ENCODE assay signal across 17 cellular contexts in the genomic region with DNA sequence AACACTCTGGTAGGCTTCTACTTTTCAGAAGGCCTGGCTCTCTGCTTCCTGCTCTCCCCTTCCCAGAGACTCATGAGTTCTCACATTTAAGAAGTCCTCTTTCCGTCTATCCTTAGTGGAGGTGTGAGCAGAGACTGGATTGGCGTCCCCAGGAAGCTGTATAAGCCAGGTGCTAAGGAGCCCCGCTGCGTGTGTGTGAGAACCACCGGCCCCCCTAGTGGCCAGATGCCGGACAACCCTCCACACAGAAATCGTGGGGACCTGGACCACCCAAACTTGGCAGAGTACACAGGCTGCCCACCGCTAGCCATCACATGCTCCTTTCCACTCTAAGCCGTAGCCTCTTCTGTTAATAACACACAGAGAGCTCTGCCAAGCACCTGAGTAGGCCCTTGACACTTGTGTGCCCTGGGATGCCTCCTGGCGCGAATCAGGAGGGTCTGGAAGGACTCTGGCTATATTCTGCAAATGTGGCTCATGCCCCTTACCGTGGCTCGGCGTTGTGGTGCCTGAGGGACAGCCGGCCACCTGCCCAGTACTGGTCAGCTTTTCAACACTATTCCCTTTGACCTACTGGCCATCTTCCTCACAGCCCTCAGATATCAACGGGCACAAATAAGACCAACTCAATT. TPM values are rescaled to one million over a fixed set of nuclear protein-coding genes. Genes with fewer than 3 reads are reported as not detected.
DNase-seq lines count a peak whose midpoint lies in the region; ATAC-seq, FAIRE-seq and TF ChIP-seq lines count a peak whose summit lies in the region.
"Had no signal": no experiment of that assay in that cellular context is flagged by ENCODE, and none has a peak within 500 bp of the region (broad histone marks: within the 10 kb centered on the region; RNA-seq: fewer than 3 reads in every experiment).

No MANE protein-coding gene starts in this region.

- no peaks in the 10 kb centered on the region for H3K9me1 ChIP-seq in K562 (ENCODE audit: control insufficient read depth, insufficient read depth, low read length)

- in situ Hi-C loops in K562 (cut with MboI), result no loop called here

- intact Hi-C loops in K562 (cut with micrococcal nuclease), result no loop called here

- no peak for FAIRE-seq in K562 (lab: Jason Lieb, UNC)

- H3K4me1 Mint-ChIP-seq in neural crest cell, result peaks cover 8% of the 10 kb centered on the region

- no peak overlapping the region for H4K91ac ChIP-seq in trophoblast cell (ENCODE audit: low read depth, low read length)

- TF ChIP-seq CTCF in DND-41 (IDR thresholded peaks at IDR 0.05; ENCODE audit: borderline replicate concordance, extremely low read depth, low read length, poor library complexity, severe bottlenecking) (peak; percentile 46), K562 (IDR thresholded peaks at IDR 0.05 in 2 of 3, conservative IDR thresholded peaks at IDR 0.05 in 1 of 3; ENCODE audit: insufficient read depth in 2 of 3, low read depth in 1 of 3, low read length in 3 of 3) (peak; percentile 27 to 42 (median 37); a peak in 5 of 6 replicates), neural crest cell (conservative IDR thresholded peaks at IDR 0.05) (peak; percentile 40)

- no peak overlapping the region for H3K18ac ChIP-seq in trophoblast cell (ENCODE audit: low read length)

- H2BK120ac ChIP-seq in trophoblast cell (ENCODE audit: insufficient read depth, low read length, poor library complexity), result no peak overlapping the region

- H4K12ac ChIP-seq in trophoblast cell (ENCODE audit: low read depth, low read length), result no peak overlapping the region

- no peak overlapping the region for H3K14ac ChIP-seq in trophoblast cell (ENCODE audit: low read length)

- H3K9me3 Mint-ChIP-seq in neural crest cell, result no peaks in the 10 kb centered on the region
- H3K9me3 Mint-ChIP-seq: CD8-positive, alpha-beta T cell; effector memory CD8-positive, alpha-beta T cell had no signal

- no peak overlapping the region for H3K4ac ChIP-seq in trophoblast cell (ENCODE audit: low read depth, low read length)

- no TSS peak for BruUV-seq in K562 (replicated peaks; lab: Mats Ljungman, UMichigan)

- H2BK5ac ChIP-seq in trophoblast cell (ENCODE audit: low read depth, low read length, poor library complexity), result no peak overlapping the region

- H3K27me3 ChIP-seq in DND-41 (ENCODE audit: insufficient read depth, low read length, poor library complexity) (no peaks in the 10 kb centered on the region), H7 (ENCODE audit: control insufficient read depth, insufficient read depth, low read length) (no peaks in the 10 kb centered on the region), K562 (ENCODE audit: control insufficient read depth in 2 of 2, insufficient read depth in 2 of 2, low read length in 2 of 2) (no peaks in the 10 kb centered on the region), trophoblast cell (ENCODE audit: insufficient read depth, low read length) (no peaks in the 10 kb centered on the region)
- H3K27me3 ChIP-seq: gastrocnemius medialis, right lobe of liver, stomach had no signal

- H3K36me3 ChIP-seq in DND-41 (ENCODE audit: insufficient read depth, low read length) (peaks cover 5% of the 10 kb centered on the region; the same call in 1 of the 2 replicates), H7 (replicated peaks; ENCODE audit: control insufficient read depth, insufficient read depth, low read length) (no peaks in the 10 kb centered on the region), K562 (ENCODE audit: control insufficient read depth, insufficient read depth, low read length) (no peaks in the 10 kb centered on the region), trophoblast cell (ENCODE audit: control insufficient read depth in 1 of 2, insufficient read depth in 2 of 2, low read length in 2 of 2) (peaks cover 2 to 10% of the 10 kb centered on the region in 2 experiments)

- TF ChIP-seq EP300 in K562 (IDR thresholded peaks at IDR 0.05; ENCODE audit: low read length), result no peak

- H3K27ac ChIP-seq in DND-41 (ENCODE audit: low read length) (no peak overlapping the region), K562 (ENCODE audit: extremely low read depth, low read depth, low read length) (no peak overlapping the region), trophoblast cell (ENCODE audit: low read depth, low read length) (no peak overlapping the region)
- H3K27ac ChIP-seq: right lobe of liver, stomach had no signal

- H3K79me1 ChIP-seq in trophoblast cell (ENCODE audit: low read length), result peaks cover 12% of the 10 kb centered on the region

- H3K4me2 ChIP-seq in DND-41 (ENCODE audit: insufficient read depth, low read length), result no peak overlapping the region
- no peak overlapping the region for H3K4me2 ChIP-seq in K562 (ENCODE audit: insufficient read depth, low read length)
- no peak overlapping the region for H3K4me2 ChIP-seq in trophoblast cell (ENCODE audit: low read length)

- TF ChIP-seq POLR2A in K562 (conservative IDR thresholded peaks at IDR 0.05), result no peak

- 43% methylated on average over 16 of the region's 16 CpGs for WGBS in K562 (ENCODE audit: insufficient coverage, low coverage, missing lambda C conversion rate)
- no CpG with 5 or more reads among the region's 16 CpGs for WGBS in trophoblast cell (ENCODE audit: extremely low coverage, insufficient coverage, insufficient read length)

- no peak overlapping the region for H3K27ac Mint-ChIP-seq in neural crest cell (ENCODE audit: unreplicated experiment)
- H3K27ac Mint-ChIP-seq: CD8-positive, alpha-beta T cell had no signal

- no peak overlapping the region for H3K9ac ChIP-seq in DND-41 (ENCODE audit: low read depth, low read length)
- no peak overlapping the region for H3K9ac ChIP-seq in K562 (ENCODE audit: insufficient read depth in 1 of 2, low read depth in 2 of 2, low read length in 2 of 2)
- H3K9ac ChIP-seq in trophoblast cell (ENCODE audit: low read length), result no peak overlapping the region

- no peak overlapping the region for H2AFZ ChIP-seq in DND-41 (ENCODE audit: low read depth, low read length)
- no peak overlapping the region for H2AFZ ChIP-seq in K562 (ENCODE audit: low read depth, low read length)
- no peak overlapping the region for H2AFZ ChIP-seq in trophoblast cell (ENCODE audit: insufficient read depth, low read length, poor library complexity)

- TF ChIP-seq RAD21 in K562 (CRISPR knock-in tag; conservative IDR thresholded peaks at IDR 0.05 in 1 of 2, IDR thresholded peaks at IDR 0.05 in 1 of 2), result no peak

- POLR2A ChIA-PET in K562 (lab: Yijun Ruan, JAX), result interaction anchor here (1.9 to 3.9 kb wide), 2 partner anchors 12 to 13 kb away, joined by 11 to 21 read pairs; a partner anchor contains a TSS

- ATAC-seq in DND-41 (ENCODE audit: insufficient read depth, low read depth) (peak; percentile 54; the same call in 1 of the 3 replicates), K562 (peak; percentile 69), HG03095 (IDR thresholded peaks at IDR 0.05; ENCODE audit: unreplicated experiment) (no peak)
- ATAC-seq: CD8-positive, alpha-beta T cell; effector memory CD8-positive, alpha-beta T cell; gastrocnemius medialis had no signal

- H3K9me3 ChIP-seq in DND-41 (ENCODE audit: insufficient read depth, low read length, severe bottlenecking) (no peaks in the 10 kb centered on the region), K562 (replicated peaks; ENCODE audit: control insufficient read depth, insufficient read depth, low read depth, low read length) (no peaks in the 10 kb centered on the region), trophoblast cell (ENCODE audit: insufficient read depth, low read depth, low read length) (peaks cover 1% of the 10 kb centered on the region)
- H3K9me3 ChIP-seq: gastrocnemius medialis, right lobe of liver, stomach had no signal

- no peak overlapping the region for H2BK12ac ChIP-seq in trophoblast cell (ENCODE audit: low read length)

- H2AK5ac ChIP-seq in trophoblast cell (ENCODE audit: low read length), result no peak overlapping the region

- no peaks in the 10 kb centered on the region for H3K36me3 Mint-ChIP-seq in neural crest cell (ENCODE audit: low read depth)

- H3K4me3 ChIP-seq in DND-41 (ENCODE audit: low read depth in 1 of 2, low read length in 2 of 2) (no peak overlapping the region), H7 (ENCODE audit: insufficient read depth, low read depth, low read length) (no peak overlapping the region), K562 (no peak overlapping the region), trophoblast cell (ENCODE audit: low read depth, low read length) (no peak overlapping the region)
- H3K4me3 ChIP-seq: gastrocnemius medialis, right lobe of liver, stomach had no signal

- CTCF ChIA-PET in K562 (lab: Yijun Ruan, JAX; ENCODE audit: low intra/inter-chr PET ratio), result no interaction called here

- H3K4me1 ChIP-seq in DND-41 (ENCODE audit: insufficient read depth, low read length), result no peaks in the 10 kb centered on the region
- peaks cover 7 to 9% of the 10 kb centered on the region in 2 experiments; a peak in 4 of 5 replicates for H3K4me1 ChIP-seq in K562 (replicated peaks in 1 of 2; ENCODE audit: control insufficient read depth in 2 of 2, insufficient read depth in 2 of 2, low read length in 2 of 2)
- peaks cover 18 to 19% of the 10 kb centered on the region in 2 experiments for H3K4me1 ChIP-seq in trophoblast cell (ENCODE audit: control insufficient read depth in 1 of 2, insufficient read depth in 2 of 2, low read length in 2 of 2)
- H3K4me1 ChIP-seq: right lobe of liver had no signal

- H4K20me1 ChIP-seq in DND-41 (ENCODE audit: insufficient read depth, low read length) (no peaks in the 10 kb centered on the region), K562 (replicated peaks; ENCODE audit: control insufficient read depth, insufficient read depth, low read length) (no peaks in the 10 kb centered on the region)

- H3K4me3 Mint-ChIP-seq in neural crest cell, result no peak overlapping the region
- H3K4me3 Mint-ChIP-seq: CD8-positive, alpha-beta T cell; effector memory CD8-positive, alpha-beta T cell had no signal

- H4K8ac ChIP-seq in trophoblast cell (ENCODE audit: low read depth, low read length), result no peak overlapping the region

- no peak overlapping the region for H3K23ac ChIP-seq in trophoblast cell (ENCODE audit: low read length)

- no peak for DNase-seq in DND-41
- peak; percentile 85 for DNase-seq in H7
- peak in 3 of 4 experiments; percentile 29 to 58 (median 56) for DNase-seq in K562 (ENCODE audit: extremely low read depth in 1 of 4, low spot score in 3 of 4)
- DNase-seq in neural crest cell (ENCODE audit: low read depth, low spot score), result peak; percentile 14
- DNase-seq in DMS53 treated with DMSO at 0.1 percent for 48 hours (lab: John Stamatoyannopoulos, UW; ENCODE audit: unreplicated experiment), result no peak
- no peak for DNase-seq in trophoblast cell
- DNase-seq: activated gamma-delta T cell; CD8-positive, alpha-beta T cell; effector memory CD8-positive, alpha-beta T cell; gastrocnemius medialis; GF-D8; NCI-H1417 treated with DMSO at 0.1 percent for 48 hours; NCI-H526 treated with DMSO at 0.1 percent for 48 hours; right lobe of liver; SHP77; stomach had no signal

- H3K27me3 Mint-ChIP-seq in neural crest cell (ENCODE audit: low read depth), result no peaks in the 10 kb centered on the region
- H3K27me3 Mint-ChIP-seq: effector memory CD8-positive, alpha-beta T cell had no signal

- H3K79me2 ChIP-seq in DND-41 (ENCODE audit: insufficient read depth, low read length) (no peaks in the 10 kb centered on the region), K562 (ENCODE audit: control insufficient read depth, insufficient read depth, low read length) (no peaks in the 10 kb centered on the region), trophoblast cell (ENCODE audit: control insufficient read depth, insufficient read depth, low read length, poor library complexity) (peaks cover 2% of the 10 kb centered on the region)

RNA-seq across cellular contexts. Expression of a gene that starts 13.9 kb away (rescaled TPM):
- 11.3 and 11.5 TPM in 2 replicates for total RNA-seq in H7 (2014; rRNA removed; shearing (Covaris generic))
- total RNA-seq in K562 (2011; cell fraction: chromatin; rRNA removed; ENCODE audit: low replicate concordance), result 2.2 and 3.7 TPM in 2 replicates
- total RNA-seq in K562 (2011; cell fraction: nucleolus; rRNA removed), result 4.7 and 5.1 TPM in 2 replicates
- total RNA-seq in K562 (2011; cell fraction: nucleoplasm; rRNA removed), result 3.9 and 6.3 TPM in 2 replicates
- total RNA-seq in K562 (2014; rRNA removed) (3.9 and 4.5 TPM in 2 replicates), K562 (2014; rRNA removed; fragmentation: Illumina TruSeq; extraction: Trizol) (1.8 TPM in 2 replicates), K562 (2015; rRNA removed; fragmentation: Illumina TruSeq; extraction: Trizol) (2.5 and 3.0 TPM in 2 replicates), K562 (2021) (2.8 TPM in 2 replicates), neural crest cell (12.1 and 12.9 TPM in 2 replicates)
- polyA plus RNA-seq in K562 (2011; rRNA removed) (3.2 and 4.1 TPM in 2 replicates), K562 (2014; fragmentation: Illumina TruSeq; extraction: Trizol) (2.8 and 3.7 TPM in 2 replicates), K562 (2014; fragmentation: Nextera tagmentation; extraction: Ambion mirVana) (1 to 10 TPM in 1 of 2 experiments, under 1 TPM in 1; 0.99 to 1.4 TPM), K562 (2014; rRNA removed) (5.1 and 6.0 TPM in 2 replicates)
- 5.9 and 7.2 TPM in 2 replicates for polyA plus RNA-seq in K562 (2011; cell fraction: cytosol; rRNA removed)
- polyA plus RNA-seq in K562 (2011; cell fraction: nucleus; rRNA removed), result 2.6 and 3.3 TPM in 2 replicates
- polyA plus RNA-seq in K562 (2012), result 3.2 and 3.9 TPM in 2 replicates
- 1.0 and 2.7 TPM in 2 replicates for polyA minus RNA-seq in K562 (2011; rRNA and poly(A)+ RNA removed)
- polyA minus RNA-seq in K562 (2011; cell fraction: cytosol; rRNA and poly(A)+ RNA removed), result 3.1 and 3.7 TPM in 2 replicates
- polyA minus RNA-seq in K562 (2011; cell fraction: nucleus; rRNA and poly(A)+ RNA removed), result 1.9 and 2.9 TPM in 2 replicates
- polyA plus RNA-seq in trophoblast cell (2013), result 7.4 and 8.1 TPM in 2 replicates

RNA-seq across cellular contexts. Expression of a gene that starts 14.0 kb away (rescaled TPM):
- total RNA-seq in H7 (2014; rRNA removed; shearing (Covaris generic)), result 12.0 and 13.2 TPM in 2 replicates
- 180 and 188 TPM in 2 replicates for total RNA-seq in K562 (2011; cell fraction: chromatin; rRNA removed; ENCODE audit: low replicate concordance)
- total RNA-seq in K562 (2011; cell fraction: nucleolus; rRNA removed), result 67.7 and 72.2 TPM in 2 replicates
- 81.8 and 83.5 TPM in 2 replicates for total RNA-seq in K562 (2011; cell fraction: nucleoplasm; rRNA removed)
- total RNA-seq in K562 (2014; rRNA removed) (12.5 and 14.0 TPM in 2 replicates), K562 (2014; rRNA removed; fragmentation: Illumina TruSeq; extraction: Trizol) (9.8 and 10.5 TPM in 2 replicates), K562 (2015; rRNA removed; fragmentation: Illumina TruSeq; extraction: Trizol) (10.7 and 12.6 TPM in 2 replicates), K562 (2021) (16.5 and 18.5 TPM in 2 replicates), neural crest cell (26.9 and 28.0 TPM in 2 replicates)
- polyA plus RNA-seq in K562 (2011; rRNA removed) (9.7 and 11.4 TPM in 2 replicates), K562 (2014; fragmentation: Illumina TruSeq; extraction: Trizol) (9.8 and 11.5 TPM in 2 replicates), K562 (2014; fragmentation: Nextera tagmentation; extraction: Ambion mirVana) (under 1 TPM; 0.34 to 0.51 TPM), K562 (2014; rRNA removed) (7.1 and 10.6 TPM in 2 replicates)
- 5.7 and 8.0 TPM in 2 replicates for polyA plus RNA-seq in K562 (2011; cell fraction: cytosol; rRNA removed)
- polyA plus RNA-seq in K562 (2011; cell fraction: nucleus; rRNA removed), result 29.8 and 32.8 TPM in 2 replicates
- polyA plus RNA-seq in K562 (2012), result 9.1 and 10.1 TPM in 2 replicates
- 41.5 and 44.7 TPM in 2 replicates for polyA minus RNA-seq in K562 (2011; rRNA and poly(A)+ RNA removed)
- 18.4 and 19.6 TPM in 2 replicates for polyA minus RNA-seq in K562 (2011; cell fraction: cytosol; rRNA and poly(A)+ RNA removed)
- polyA minus RNA-seq in K562 (2011; cell fraction: nucleus; rRNA and poly(A)+ RNA removed), result 28.3 and 49.2 TPM in 2 replicates
- polyA plus RNA-seq in trophoblast cell (2013), result 19.6 and 20.6 TPM in 2 replicates

Comparison
In these comparisons a context has a peak if more than half of its experiments do, and no peak if none do; other contexts are left out.
1. DNase-seq: peak in H7 (single experiment), K562 (3 of 4) and neural crest cell (single experiment); none in DND-41 (single experiment), DMS53 treated with DMSO at 0.1 percent for 48 hours (single experiment) and trophoblast cell (0 of 2).
2. Peak in every context shown above with its lines, with median percentiles within 50 percentile points of each other: CTCF ChIP-seq.